10 cellular contexts compared by ENCODE assay signal in genomic region chr2:66438498-66439290, GRCh38. TPM values are rescaled to one million over a fixed set of nuclear protein-coding genes. Genes with fewer than 3 reads are reported as not detected.
DNase-seq lines count a peak whose midpoint lies in the region; TF ChIP-seq lines count a peak whose summit lies in the region.
"Had no signal": no experiment of that assay in that cellular context is flagged by ENCODE, and none has a peak within 500 bp of the region (broad histone marks: within the 10 kb centered on the region; RNA-seq: fewer than 3 reads in every experiment).

No MANE protein-coding gene starts in this region.

- peak overlapping the region; percentile 50 to 71 (median 64) for H3K4me3 ChIP-seq in adrenal gland
- peak overlapping the region; percentile 63 for H3K4me3 ChIP-seq in iPS-15b (ENCODE audit: low read depth, low read length)
- H3K4me3 ChIP-seq in retinal pigment epithelial cell (ENCODE audit: low read length) = peak overlapping the region; percentile 65

- TF ChIP-seq POLR2A in adrenal gland (IDR thresholded peaks at IDR 0.05) = no peak

- H3K9ac ChIP-seq in iPS-15b (ENCODE audit: low read depth, low read length) = no peak overlapping the region

- TF ChIP-seq CTCF in adrenal gland (IDR thresholded peaks at IDR 0.05) (no peak), retinal pigment epithelial cell (conservative IDR thresholded peaks at IDR 0.05; ENCODE audit: low read depth, low read length) (no peak)

- H3K9me3 ChIP-seq in adrenal gland (replicated peaks in 1 of 3) (no peaks in the 10 kb centered on the region), iPS-15b (ENCODE audit: control insufficient read depth, insufficient read depth, low read length) (no peaks in the 10 kb centered on the region)

- peaks cover 0 to 3% of the 10 kb centered on the region in 2 donors for H3K4me1 ChIP-seq in adrenal gland (replicated peaks in 1 of 2)
- H3K4me1 ChIP-seq in iPS-15b (ENCODE audit: control insufficient read depth, insufficient read depth, low read length) = peaks cover 41% of the 10 kb centered on the region

- DNase-seq in ELF-1 (ENCODE audit: low read depth, low spot score) (peak; percentile 49), adrenal gland (no peak), retinal pigment epithelial cell (ENCODE audit: low read depth) (no peak), activated gamma-delta T cell treated with Interleukin-2 at 50 U/mL for 16 hours (no peak), NCI-H1417 (lab: John Stamatoyannopoulos, UW) (no peak), NCI-H2107 (lab: John Stamatoyannopoulos, UW) (no peak), NCI-H2029 treated with DMSO at 0.1 percent for 48 hours (lab: John Stamatoyannopoulos, UW) (no peak)
- DNase-seq: Calu3, NCI-H1092 had no signal

- H3K27ac ChIP-seq in adrenal gland = peak overlapping the region; percentile 74 to 96 (median 93)

- 6 to 11% (median 8%) methylated on average over 14 to 19 of the region's 19 CpGs for WGBS in adrenal gland, 4 donors

- H3K27me3 ChIP-seq in adrenal gland (no peaks in the 10 kb centered on the region), iPS-15b (ENCODE audit: control insufficient read depth, insufficient read depth, low read length) (peaks cover 99% of the 10 kb centered on the region)

- H3K36me3 ChIP-seq in adrenal gland (replicated peaks in 1 of 2) (peaks cover 0 to 43% of the 10 kb centered on the region in 2 donors), iPS-15b (ENCODE audit: control insufficient read depth, insufficient read depth, low read length) (no peaks in the 10 kb centered on the region)

- intact Hi-C loops in adrenal gland (cut with DNase I) = loop anchor here (5.0 to 10.0 kb wide), 2 partner anchors 139 to 776 kb away; no protein-coding TSS in a partner anchor

RNA-seq across cellular contexts. Expression of gene MEIS1, which starts 3.8 kb away (rescaled TPM):
- 100 to 1,000 TPM in 5 of 8 donors, 10 to 100 TPM in 3; 56.3 to 257 (median 129) TPM for total RNA-seq in adrenal gland
- polyA plus RNA-seq in adrenal gland = 100 to 1,000 TPM in 1 of 3 donors, 10 to 100 TPM in 2; 75.4 to 106 (median 98.4) TPM
